In genomic region chr7:135974667-135975066, GRCh38 we compare ENCODE assay signal across 15 cellular contexts. TPM values are rescaled to one million over a fixed set of nuclear protein-coding genes. Genes with fewer than 3 reads are reported as not detected.
DNase-seq lines count a peak whose midpoint lies in the region; ATAC-seq and TF ChIP-seq lines count a peak whose summit lies in the region.
"Had no signal": no experiment of that assay in that cellular context is flagged by ENCODE, and none has a peak within 500 bp of the region (broad histone marks: within the 10 kb centered on the region; RNA-seq: fewer than 3 reads in every experiment).

No MANE protein-coding gene starts in this region.

- POLR2A ChIA-PET in SK-N-SH (lab: Yijun Ruan, JAX), result no interaction called here

- no peak for DNase-seq in SK-N-SH
- no peak for DNase-seq in activated naive CD8-positive, alpha-beta T cell treated with anti-CD3 and anti-CD28 coated beads, Interleukin-2, amount 50 U/mL, for 24 hours
- no peak for DNase-seq in upper lobe of left lung
- no peak for DNase-seq in stimulated activated CD4-positive, alpha-beta T cell treated with anti-CD3 and anti-CD28 coated beads, Interleukin-2, amount 100 ng/mL, for 48 hours
- DNase-seq: 8988T; effector CD8-positive, alpha-beta T cell; KBM-7; mesendoderm; NCI-H2227 treated with DMSO at 0.1 percent for 48 hours; right cardiac atrium had no signal

- no peaks in the 10 kb centered on the region for H3K9me2 ChIP-seq in SK-N-SH

- H3K9me3 Mint-ChIP-seq in IgD-negative memory B cell, result peaks cover 0 to 2% (median 0%) of the 10 kb centered on the region in 3 donors
- H3K9me3 Mint-ChIP-seq in activated naive CD8-positive, alpha-beta T cell treated with anti-CD3 and anti-CD28 coated beads, Interleukin-2, amount 50 U/mL, for 24 hours, result no peaks in the 10 kb centered on the region

- H3K27me3 Mint-ChIP-seq in IgD-negative memory B cell, result peaks cover 2% of the 10 kb centered on the region
- peaks cover 2% of the 10 kb centered on the region for H3K27me3 Mint-ChIP-seq in activated naive CD8-positive, alpha-beta T cell treated with anti-CD3 and anti-CD28 coated beads, Interleukin-2, amount 50 U/mL, for 24 hours

- H4K20me1 ChIP-seq in SK-N-SH (ENCODE audit: insufficient read depth), result peaks cover 62% of the 10 kb centered on the region

- H3K27me3 ChIP-seq in SK-N-SH (ENCODE audit: insufficient read depth) (no peaks in the 10 kb centered on the region), neutrophil (no peaks in the 10 kb centered on the region), upper lobe of left lung (no peaks in the 10 kb centered on the region)

- H3K36me3 ChIP-seq in SK-N-SH (replicated peaks in 1 of 2; ENCODE audit: control insufficient read depth in 1 of 2, insufficient read depth in 2 of 2, low read length in 1 of 2) (peaks cover 43 to 53% of the 10 kb centered on the region in 2 experiments), neutrophil (no peaks in the 10 kb centered on the region), upper lobe of left lung (peaks cover 0 to 7% (median 0%) of the 10 kb centered on the region in 4 donors)

- 90% methylated on average over 1 of the region's 1 CpG for WGBS in SK-N-SH (ENCODE audit: low lambda C conversion rate)
- 46 to 55% methylated on average over 1 of the region's 1 CpG for WGBS in upper lobe of left lung, 2 donors

- H3K27ac ChIP-seq in SK-N-SH (ENCODE audit: low read depth in 2 of 2, low read length in 1 of 2) (no peak overlapping the region), neutrophil (peak overlapping the region; percentile 96), upper lobe of left lung (no peak overlapping the region)
- H3K27ac ChIP-seq: VCaP had no signal

- H3K4me1 Mint-ChIP-seq in IgD-negative memory B cell, result peaks cover 38 to 52% (median 47%) of the 10 kb centered on the region in 3 donors
- peaks cover 71% of the 10 kb centered on the region for H3K4me1 Mint-ChIP-seq in activated naive CD8-positive, alpha-beta T cell treated with anti-CD3 and anti-CD28 coated beads, Interleukin-2, amount 50 U/mL, for 24 hours

- H3K9me3 ChIP-seq in SK-N-SH (no peaks in the 10 kb centered on the region), neutrophil (no peaks in the 10 kb centered on the region), upper lobe of left lung (no peaks in the 10 kb centered on the region)

- H3K4me3 ChIP-seq in SK-N-SH (ENCODE audit: low read depth in 2 of 2, low read length in 1 of 2) (no peak overlapping the region), neutrophil (ENCODE audit: low read depth in 1 of 2, low read length in 1 of 2) (peak overlapping the region; percentile 2 to 99), upper lobe of left lung (peak overlapping the region in 1 of 4 donors; percentile 92)

- TF ChIP-seq POLR2A in upper lobe of left lung (IDR thresholded peaks at IDR 0.05), result no peak

- peaks cover 11 to 18% of the 10 kb centered on the region in 2 experiments; a peak in 3 of 4 replicates for H3K4me1 ChIP-seq in SK-N-SH (ENCODE audit: control insufficient read depth in 1 of 2, insufficient read depth in 2 of 2, low read depth in 1 of 2, low read length in 1 of 2)
- peaks cover 81 to 83% of the 10 kb centered on the region in 2 experiments for H3K4me1 ChIP-seq in neutrophil (ENCODE audit: control insufficient read depth in 1 of 2, insufficient read depth in 1 of 2, low read depth in 1 of 2, low read length in 1 of 2)
- peaks cover 41 to 49% (median 44%) of the 10 kb centered on the region in 4 donors for H3K4me1 ChIP-seq in upper lobe of left lung

- peak overlapping the region; percentile 91; the same call in 1 of the 2 replicates for H3K9ac ChIP-seq in SK-N-SH

- CTCF ChIA-PET in SK-N-SH (lab: Yijun Ruan, JAX), result interaction anchor here (0.6 to 1.2 kb wide), 4 partner anchors 9 to 173 kb away, joined by 3 to 4 read pairs (median 3); no protein-coding TSS in a partner anchor

- peaks cover 9% of the 10 kb centered on the region for H3K36me3 Mint-ChIP-seq in IgD-negative memory B cell
- H3K36me3 Mint-ChIP-seq in activated naive CD8-positive, alpha-beta T cell treated with anti-CD3 and anti-CD28 coated beads, Interleukin-2, amount 50 U/mL, for 24 hours (ENCODE audit: low read depth), result peaks cover 22% of the 10 kb centered on the region

- no peak for TF ChIP-seq CTCF in SK-N-SH (IDR thresholded peaks at IDR 0.05)
- TF ChIP-seq CTCF in neutrophil (IDR thresholded peaks at IDR 0.05), result no peak
- TF ChIP-seq CTCF in upper lobe of left lung (IDR thresholded peaks at IDR 0.05), result no peak

- H3F3A ChIP-seq in SK-N-SH (replicated peaks; ENCODE audit: insufficient read depth), result peaks cover 12% of the 10 kb centered on the region

- peak overlapping the region; percentile 25 to 98 (median 94) for H3K27ac Mint-ChIP-seq in IgD-negative memory B cell
- peak overlapping the region; percentile 17 for H3K27ac Mint-ChIP-seq in activated naive CD8-positive, alpha-beta T cell treated with anti-CD3 and anti-CD28 coated beads, Interleukin-2, amount 50 U/mL, for 24 hours

- H3K4me2 ChIP-seq in SK-N-SH, result peak overlapping the region; percentile 83

- H3K79me2 ChIP-seq in SK-N-SH (ENCODE audit: insufficient read depth), result peaks cover 76% of the 10 kb centered on the region

- TF ChIP-seq EP300 in SK-N-SH (IDR thresholded peaks at IDR 0.05; ENCODE audit: borderline replicate concordance in 1 of 2, low read depth in 1 of 2, low read length in 1 of 2) (no peak), upper lobe of left lung (IDR thresholded peaks at IDR 0.05) (no peak)

- no peak overlapping the region for H2AFZ ChIP-seq in SK-N-SH (ENCODE audit: low read depth)

- ATAC-seq in SK-N-SH treated with all-trans-retinoic acid at 6 μM for 48 hours, result no peak
- ATAC-seq in activated naive CD8-positive, alpha-beta T cell treated with anti-CD3 and anti-CD28 coated beads, Interleukin-2, amount 50 U/mL, for 24 hours, result no peak
- no peak for ATAC-seq in upper lobe of left lung (ENCODE audit: low FRiP score in 2 of 2)
- ATAC-seq in HG03139 (IDR thresholded peaks at IDR 0.05; ENCODE audit: unreplicated experiment), result no peak
- ATAC-seq: right cardiac atrium had no signal

- TF ChIP-seq RAD21 in SK-N-SH (IDR thresholded peaks at IDR 0.05; ENCODE audit: low read length), result no peak

- H3K4me3 Mint-ChIP-seq in IgD-negative memory B cell, result peak overlapping the region; percentile 94 to 98 (median 97)
- peak overlapping the region; percentile 97 for H3K4me3 Mint-ChIP-seq in activated naive CD8-positive, alpha-beta T cell treated with anti-CD3 and anti-CD28 coated beads, Interleukin-2, amount 50 U/mL, for 24 hours

TF ChIP-seq in SK-N-SH, 30 proteins besides CTCF, POLR2A, EP300 and RAD21 (continues in another document):
- TF ChIP-seq TAF1 (IDR thresholded peaks at IDR 0.05; ENCODE audit: borderline replicate concordance, low read depth, low read length), result no peak
- TF ChIP-seq MEF2A (IDR thresholded peaks at IDR 0.05; ENCODE audit: borderline replicate concordance, low read depth), result no peak

TF ChIP-seq in SK-N-SH treated with all-trans-retinoic acid at 6 μM for 48 hours, 23 proteins besides CTCF, POLR2A, EP300 and RAD21:
- TF ChIP-seq CSRNP3 (CRISPR knock-in tag; IDR thresholded peaks at IDR 0.05) (no peak), GLIS3 (CRISPR knock-in tag; IDR thresholded peaks at IDR 0.05) (no peak), ARNTL (CRISPR knock-in tag; IDR thresholded peaks at IDR 0.05; ENCODE audit: borderline replicate concordance, low read depth) (no peak), ZNF70 (CRISPR knock-in tag; IDR thresholded peaks at IDR 0.05) (no peak), ESRRG (CRISPR knock-in tag; IDR thresholded peaks at IDR 0.05) (no peak), ZC3H10 (CRISPR knock-in tag; IDR thresholded peaks at IDR 0.05) (no peak)
TF ChIP-seq in SK-N-SH treated with all-trans-retinoic acid at 6 μM for 48 hours: peak in this region for 0.

RNA-seq across cellular contexts. Expression of gene MTPN, which starts 2.5 kb away (rescaled TPM):
- 135 and 155 TPM in 2 replicates for polyA plus RNA-seq in SK-N-SH (2012; rRNA removed)
- polyA plus RNA-seq in SK-N-SH (2012; cell fraction: cytosol; rRNA removed), result 199 and 225 TPM in 2 replicates
- polyA plus RNA-seq in SK-N-SH (2012; cell fraction: nucleus; rRNA removed), result 32.1 and 59.1 TPM in 2 replicates
- polyA plus RNA-seq in IgD-negative memory B cell, result 235 TPM
- total RNA-seq in upper lobe of left lung, result 100 to 1,000 TPM in 2 of 6 donors, 10 to 100 TPM in 4; 34.2 to 145 (median 87.3) TPM

Comparison
In these comparisons a context has a peak if more than half of its experiments do, and no peak if none do; other contexts are left out.
1. H3K4me3 ChIP-seq: peak in neutrophil (2 of 2); none in SK-N-SH (0 of 2).